Comparison of ENCODE assay signal across 31 cellular contexts in the genomic region with DNA sequence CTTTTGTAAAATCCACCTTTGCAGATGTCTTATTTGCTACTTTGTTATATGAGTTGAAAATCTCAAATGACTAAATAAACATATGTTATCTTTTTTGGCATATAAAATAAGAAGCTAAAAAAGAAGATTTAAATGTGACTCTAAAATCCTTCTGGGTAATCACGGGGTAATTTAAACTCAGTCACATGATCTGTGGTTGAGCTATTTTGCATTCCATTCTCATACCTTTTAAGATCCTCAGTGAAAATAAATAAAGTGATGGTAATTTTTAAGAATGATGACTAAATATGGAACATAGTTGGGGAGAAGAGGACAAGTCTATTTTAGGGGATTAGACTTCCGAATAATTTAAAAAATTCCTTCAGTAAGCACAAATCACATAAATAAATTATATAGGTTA.
"Had no signal": no experiment of that assay in that cellular context is flagged by ENCODE, and none has a peak within 500 bp of the region (broad histone marks: within the 10 kb centered on the region; RNA-seq: fewer than 3 reads in every experiment).

No MANE protein-coding gene starts in this region.

- H3K4me2 ChIP-seq: KMS-11 had no signal

- H3K4me1 ChIP-seq: body of pancreas, Peyer's patch had no signal

- H3K36me3 ChIP-seq: MG63, Peyer's patch had no signal

- H3K4me3 ChIP-seq: body of pancreas, MG63, Peyer's patch had no signal

- DNase-seq: activated B cell treated with CpG ODN at 0.5 μM for 24 hours; activated CD4-positive, alpha-beta T cell treated with anti-CD3 and anti-CD28 coated beads for 1 hour; activated CD4-positive, alpha-beta T cell treated with anti-CD3 and anti-CD28 coated beads, Interleukin-2, amount 10 ng/mL, durations not matched to agents 24 days and 14 days; activated CD4-positive, alpha-beta T cell treated with anti-CD3 and anti-CD28 coated beads, Interleukin-2, amount 50 U/mL, for 48 hours; activated CD8-positive, alpha-beta memory T cell treated with anti-CD3 and anti-CD28 coated beads, Interleukin-2, amount 10 ng/mL, durations not matched to agents 7 days and 5 days; activated effector memory CD4-positive, alpha-beta T cell treated with Interleukin-2 at 50 U/mL for 16 hours; activated naive CD4-positive, alpha-beta T cell treated with Interleukin-2 at 50 U/mL for 16 hours; activated naive CD8-positive, alpha-beta T cell treated with anti-CD3 and anti-CD28 coated beads, Interleukin-2, amount 50 U/mL, for 24 hours; activated T-cell treated with anti-CD3 and anti-CD28 coated beads, Interleukin-2, amount 50 U/mL, for 24 hours; amygdala; body of pancreas; MG63; MV-4-11; NCI-H1092 treated with DMSO at 0.1 percent for 48 hours; NCI-H1417 treated with DMSO at 0.1 percent for 48 hours; NCI-H1694; NCI-H2029; NCI-H2107; NCI-H2171 treated with DMSO at 0.1 percent for 48 hours; NCI-H345; NCI-H510A; NCI-H526 treated with DMSO at 0.1 percent for 48 hours; NK-92 treated with Interleukin-12 subunit alpha and Interleukin-12 subunit beta, amount 100 ng/mL, for 24 hours; OCI-M1; Peyer's patch; SHP77 treated with DMSO at 0.1 percent for 48 hours; T-cell; T-helper 2 cell; T1000 had no signal

- H3K9me3 ChIP-seq: body of pancreas, MG63, Peyer's patch had no signal

- H3K27me3 ChIP-seq: body of pancreas, MG63, Peyer's patch had no signal

- H3K27ac ChIP-seq: body of pancreas, KMS-11, Peyer's patch had no signal

- H3K9ac ChIP-seq: KMS-11 had no signal

- ATAC-seq: activated CD8-positive, alpha-beta memory T cell treated with anti-CD3 and anti-CD28 coated beads, Interleukin-2, amount 10 ng/mL, durations not matched to agents 7 days and 5 days; activated naive CD4-positive, alpha-beta T cell treated with anti-CD3 and anti-CD28 coated beads, Interleukin-2, amount 50 U/mL, for 72 hours; activated naive CD8-positive, alpha-beta T cell treated with anti-CD3 and anti-CD28 coated beads, Interleukin-2, amount 50 U/mL, for 24 hours; body of pancreas; T-cell had no signal
